Comparison of ENCODE assay signal across 1 cellular context in the genomic region with DNA sequence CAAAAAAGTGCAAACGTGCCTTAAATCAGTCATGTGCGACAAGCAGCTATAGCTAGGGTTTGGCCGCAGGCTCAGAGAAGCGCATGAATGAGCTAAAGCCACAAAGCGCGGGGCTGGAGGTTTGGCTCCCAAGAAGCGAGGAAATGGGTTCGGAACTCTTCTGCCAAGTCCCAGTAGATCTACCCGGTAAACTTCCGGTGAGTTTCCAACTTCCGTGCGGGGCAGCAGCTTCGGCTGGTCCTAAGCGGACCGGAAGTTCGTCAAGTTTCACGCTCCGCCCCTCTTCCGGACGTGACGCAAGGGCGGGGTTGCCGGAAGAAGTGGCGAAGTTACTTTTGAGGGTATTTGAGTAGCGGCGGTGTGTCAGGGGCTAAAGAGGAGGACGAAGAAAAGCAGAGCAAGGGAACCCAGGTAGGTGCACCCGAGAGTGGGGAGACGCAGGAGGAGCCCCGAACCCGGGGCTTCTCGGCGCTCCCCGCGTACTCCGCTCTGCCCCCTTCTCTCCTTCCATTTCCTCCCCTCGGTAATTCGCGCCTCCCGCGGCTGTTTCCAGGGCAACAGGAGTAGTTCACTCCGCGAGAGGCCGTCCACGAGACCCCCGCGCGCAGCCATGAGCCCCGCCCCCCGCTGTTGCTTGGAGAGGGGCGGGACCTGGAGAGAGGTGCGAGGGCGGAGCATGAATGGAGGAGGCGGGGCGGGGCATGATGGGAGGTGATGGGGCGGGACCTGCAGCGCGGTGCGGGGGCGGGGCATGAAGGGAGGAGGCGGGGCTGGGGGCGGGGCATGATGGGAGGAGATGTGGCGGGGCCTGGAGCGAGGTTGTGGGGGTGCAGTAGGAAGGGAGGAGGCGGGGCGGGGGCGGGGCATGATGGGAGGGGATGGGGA.
TF ChIP-seq lines count a peak whose summit lies in the region.

A gene (plus strand): TSS at position 292 of the 885 bp plus-strand sequence. CDS start 1,149 bp downstream, outside the sequence.

TF ChIP-seq in HEK293, 187 proteins besides CTCF, POLR2A, EP300 and RAD21 (continued from another document and continues in another):
- TF ChIP-seq, protein P1, sequence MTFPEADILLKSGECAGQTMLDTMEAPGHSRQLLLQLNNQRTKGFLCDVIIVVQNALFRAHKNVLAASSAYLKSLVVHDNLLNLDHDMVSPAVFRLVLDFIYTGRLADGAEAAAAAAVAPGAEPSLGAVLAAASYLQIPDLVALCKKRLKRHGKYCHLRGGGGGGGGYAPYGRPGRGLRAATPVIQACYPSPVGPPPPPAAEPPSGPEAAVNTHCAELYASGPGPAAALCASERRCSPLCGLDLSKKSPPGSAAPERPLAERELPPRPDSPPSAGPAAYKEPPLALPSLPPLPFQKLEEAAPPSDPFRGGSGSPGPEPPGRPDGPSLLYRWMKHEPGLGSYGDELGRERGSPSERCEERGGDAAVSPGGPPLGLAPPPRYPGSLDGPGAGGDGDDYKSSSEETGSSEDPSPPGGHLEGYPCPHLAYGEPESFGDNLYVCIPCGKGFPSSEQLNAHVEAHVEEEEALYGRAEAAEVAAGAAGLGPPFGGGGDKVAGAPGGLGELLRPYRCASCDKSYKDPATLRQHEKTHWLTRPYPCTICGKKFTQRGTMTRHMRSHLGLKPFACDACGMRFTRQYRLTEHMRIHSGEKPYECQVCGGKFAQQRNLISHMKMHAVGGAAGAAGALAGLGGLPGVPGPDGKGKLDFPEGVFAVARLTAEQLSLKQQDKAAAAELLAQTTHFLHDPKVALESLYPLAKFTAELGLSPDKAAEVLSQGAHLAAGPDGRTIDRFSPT (tag by site-specific recombination; IDR thresholded peaks at IDR 0.05), result no peak
- peak; percentile 72 for TF ChIP-seq ZNF558 (tag by site-specific recombination; IDR thresholded peaks at IDR 0.05)
- TF ChIP-seq GFI1B (tag by site-specific recombination; IDR thresholded peaks at IDR 0.05), result no peak
- TF ChIP-seq SP2 (tag by site-specific recombination; IDR thresholded peaks at IDR 0.05), result peak; percentile 87
- no peak for TF ChIP-seq ZNF350 (tag by site-specific recombination; IDR thresholded peaks at IDR 0.05)
- peak; percentile 75; the same call in 1 of the 2 replicates for TF ChIP-seq GLI4 (tag by site-specific recombination; IDR thresholded peaks at IDR 0.05)
- no peak for TF ChIP-seq ZNF658 (tag by site-specific recombination; IDR thresholded peaks at IDR 0.05)
- 0 out of 2 replicates have a peak, but pooled peaks have one; percentile 66 for TF ChIP-seq REPIN1 (tag by site-specific recombination; IDR thresholded peaks at IDR 0.05; ENCODE audit: low read depth)
- peak; percentile 86 for TF ChIP-seq ZNF501 (tag by site-specific recombination; IDR thresholded peaks at IDR 0.05)
- TF ChIP-seq ZNF169 (tag by site-specific recombination; IDR thresholded peaks at IDR 0.05), result no peak
- TF ChIP-seq ZNF626 (tag by site-specific recombination; IDR thresholded peaks at IDR 0.05), result no peak
- no peak for TF ChIP-seq ZNF175 (tag by site-specific recombination; IDR thresholded peaks at IDR 0.05)
- peak; percentile 75 for TF ChIP-seq ZNF785 (tag by site-specific recombination; IDR thresholded peaks at IDR 0.05)
- no peak for TF ChIP-seq ZNF266 (tag by site-specific recombination; IDR thresholded peaks at IDR 0.05; ENCODE audit: low read depth)
- TF ChIP-seq ZBTB17 (tag by site-specific recombination; IDR thresholded peaks at IDR 0.05), result peak; percentile 86
- TF ChIP-seq ZNF366 (tag by site-specific recombination; conservative IDR thresholded peaks at IDR 0.05), result peak; percentile 68
- peak; percentile 64; the same call in 1 of the 2 replicates for TF ChIP-seq ZNF394 (tag by site-specific recombination; IDR thresholded peaks at IDR 0.05; ENCODE audit: borderline replicate concordance)
- TF ChIP-seq, protein P2, sequence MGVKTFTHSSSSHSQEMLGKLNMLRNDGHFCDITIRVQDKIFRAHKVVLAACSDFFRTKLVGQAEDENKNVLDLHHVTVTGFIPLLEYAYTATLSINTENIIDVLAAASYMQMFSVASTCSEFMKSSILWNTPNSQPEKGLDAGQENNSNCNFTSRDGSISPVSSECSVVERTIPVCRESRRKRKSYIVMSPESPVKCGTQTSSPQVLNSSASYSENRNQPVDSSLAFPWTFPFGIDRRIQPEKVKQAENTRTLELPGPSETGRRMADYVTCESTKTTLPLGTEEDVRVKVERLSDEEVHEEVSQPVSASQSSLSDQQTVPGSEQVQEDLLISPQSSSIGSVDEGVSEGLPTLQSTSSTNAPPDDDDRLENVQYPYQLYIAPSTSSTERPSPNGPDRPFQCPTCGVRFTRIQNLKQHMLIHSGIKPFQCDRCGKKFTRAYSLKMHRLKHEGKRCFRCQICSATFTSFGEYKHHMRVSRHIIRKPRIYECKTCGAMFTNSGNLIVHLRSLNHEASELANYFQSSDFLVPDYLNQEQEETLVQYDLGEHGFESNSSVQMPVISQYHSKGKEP (tag by site-specific recombination; IDR thresholded peaks at IDR 0.05), result no peak; the same call in 1 of the 2 replicates
- TF ChIP-seq ZNF114 (tag by site-specific recombination; IDR thresholded peaks at IDR 0.05), result no peak
- TF ChIP-seq ZNF660 (tag by site-specific recombination; IDR thresholded peaks at IDR 0.05), result peak; percentile 99
- no peak for TF ChIP-seq OVOL3 (tag by site-specific recombination; IDR thresholded peaks at IDR 0.05)
- peak; percentile 96 for TF ChIP-seq KLF9 (tag by site-specific recombination; IDR thresholded peaks at IDR 0.05; ENCODE audit: low read depth)
- TF ChIP-seq, protein P3, sequence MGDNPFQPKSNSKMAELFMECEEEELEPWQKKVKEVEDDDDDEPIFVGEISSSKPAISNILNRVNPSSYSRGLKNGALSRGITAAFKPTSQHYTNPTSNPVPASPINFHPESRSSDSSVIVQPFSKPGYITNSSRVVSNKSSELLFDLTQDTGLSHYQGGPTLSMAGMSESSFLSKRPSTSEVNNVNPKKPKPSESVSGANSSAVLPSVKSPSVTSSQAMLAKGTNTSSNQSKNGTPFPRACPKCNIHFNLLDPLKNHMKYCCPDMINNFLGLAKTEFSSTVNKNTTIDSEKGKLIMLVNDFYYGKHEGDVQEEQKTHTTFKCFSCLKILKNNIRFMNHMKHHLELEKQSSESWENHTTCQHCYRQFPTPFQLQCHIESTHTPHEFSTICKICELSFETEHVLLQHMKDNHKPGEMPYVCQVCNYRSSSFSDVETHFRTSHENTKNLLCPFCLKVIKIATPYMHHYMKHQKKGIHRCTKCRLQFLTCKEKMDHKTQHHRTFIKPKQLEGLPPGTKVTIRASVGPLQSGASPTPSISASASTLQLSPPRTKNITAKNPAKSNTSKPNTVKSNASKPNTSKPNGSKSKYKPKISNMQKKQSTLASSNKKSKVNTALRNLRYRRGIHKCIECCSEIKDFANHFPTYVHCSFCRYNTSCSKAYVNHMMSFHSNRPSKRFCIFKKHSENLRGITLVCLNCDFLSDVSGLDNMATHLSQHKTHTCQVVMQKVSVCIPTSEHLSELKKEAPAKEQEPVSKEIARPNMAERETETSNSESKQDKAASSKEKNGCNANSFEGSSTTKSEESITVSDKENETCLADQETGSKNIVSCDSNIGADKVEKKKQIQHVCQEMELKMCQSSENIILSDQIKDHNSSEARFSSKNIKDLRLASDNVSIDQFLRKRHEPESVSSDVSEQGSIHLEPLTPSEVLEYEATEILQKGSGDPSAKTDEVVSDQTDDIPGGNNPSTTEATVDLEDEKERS (tag by site-specific recombination; IDR thresholded peaks at IDR 0.05), result peak; percentile 8; the same call in 1 of the 2 replicates
- no peak for TF ChIP-seq ZNF248 (tag by site-specific recombination; IDR thresholded peaks at IDR 0.05)
- TF ChIP-seq ZFP3 (tag by site-specific recombination; IDR thresholded peaks at IDR 0.05; ENCODE audit: low read depth), result no peak
- TF ChIP-seq, protein P4, sequence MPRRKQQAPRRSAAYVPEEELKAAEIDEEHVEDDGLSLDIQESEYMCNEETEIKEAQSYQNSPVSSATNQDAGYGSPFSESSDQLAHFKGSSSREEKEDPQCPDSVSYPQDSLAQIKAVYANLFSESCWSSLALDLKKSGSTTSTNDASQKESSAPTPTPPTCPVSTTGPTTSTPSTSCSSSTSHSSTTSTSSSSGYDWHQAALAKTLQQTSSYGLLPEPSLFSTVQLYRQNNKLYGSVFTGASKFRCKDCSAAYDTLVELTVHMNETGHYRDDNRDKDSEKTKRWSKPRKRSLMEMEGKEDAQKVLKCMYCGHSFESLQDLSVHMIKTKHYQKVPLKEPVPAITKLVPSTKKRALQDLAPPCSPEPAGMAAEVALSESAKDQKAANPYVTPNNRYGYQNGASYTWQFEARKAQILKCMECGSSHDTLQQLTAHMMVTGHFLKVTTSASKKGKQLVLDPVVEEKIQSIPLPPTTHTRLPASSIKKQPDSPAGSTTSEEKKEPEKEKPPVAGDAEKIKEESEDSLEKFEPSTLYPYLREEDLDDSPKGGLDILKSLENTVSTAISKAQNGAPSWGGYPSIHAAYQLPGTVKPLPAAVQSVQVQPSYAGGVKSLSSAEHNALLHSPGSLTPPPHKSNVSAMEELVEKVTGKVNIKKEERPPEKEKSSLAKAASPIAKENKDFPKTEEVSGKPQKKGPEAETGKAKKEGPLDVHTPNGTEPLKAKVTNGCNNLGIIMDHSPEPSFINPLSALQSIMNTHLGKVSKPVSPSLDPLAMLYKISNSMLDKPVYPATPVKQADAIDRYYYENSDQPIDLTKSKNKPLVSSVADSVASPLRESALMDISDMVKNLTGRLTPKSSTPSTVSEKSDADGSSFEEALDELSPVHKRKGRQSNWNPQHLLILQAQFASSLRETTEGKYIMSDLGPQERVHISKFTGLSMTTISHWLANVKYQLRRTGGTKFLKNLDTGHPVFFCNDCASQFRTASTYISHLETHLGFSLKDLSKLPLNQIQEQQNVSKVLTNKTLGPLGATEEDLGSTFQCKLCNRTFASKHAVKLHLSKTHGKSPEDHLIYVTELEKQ (tag by site-specific recombination; IDR thresholded peaks at IDR 0.05; ENCODE audit: borderline replicate concordance), result no peak
- no peak for TF ChIP-seq MEIS1 (CRISPR knock-in tag; IDR thresholded peaks at IDR 0.05; ENCODE audit: borderline replicate concordance)
- TF ChIP-seq SCRT1 (tag by site-specific recombination; IDR thresholded peaks at IDR 0.05; ENCODE audit: borderline replicate concordance), result no peak
- TF ChIP-seq ZNF335 (tag by site-specific recombination; conservative IDR thresholded peaks at IDR 0.05), result peak; percentile 89
- TF ChIP-seq ZNF292 (tag by site-specific recombination; IDR thresholded peaks at IDR 0.05; ENCODE audit: borderline replicate concordance, low read depth), result no peak
- TF ChIP-seq, protein P5, sequence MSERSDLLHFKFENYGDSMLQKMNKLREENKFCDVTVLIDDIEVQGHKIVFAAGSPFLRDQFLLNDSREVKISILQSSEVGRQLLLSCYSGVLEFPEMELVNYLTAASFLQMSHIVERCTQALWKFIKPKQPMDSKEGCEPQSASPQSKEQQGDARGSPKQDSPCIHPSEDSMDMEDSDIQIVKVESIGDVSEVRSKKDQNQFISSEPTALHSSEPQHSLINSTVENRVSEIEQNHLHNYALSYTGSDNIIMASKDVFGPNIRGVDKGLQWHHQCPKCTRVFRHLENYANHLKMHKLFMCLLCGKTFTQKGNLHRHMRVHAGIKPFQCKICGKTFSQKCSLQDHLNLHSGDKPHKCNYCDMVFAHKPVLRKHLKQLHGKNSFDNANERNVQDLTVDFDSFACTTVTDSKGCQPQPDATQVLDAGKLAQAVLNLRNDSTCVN (tag by site-specific recombination; optimal IDR thresholded peaks at IDR 0.05), result peak; percentile 55
- no peak for TF ChIP-seq ZNF184 (tag by site-specific recombination; IDR thresholded peaks at IDR 0.05)
- TF ChIP-seq, protein P6, sequence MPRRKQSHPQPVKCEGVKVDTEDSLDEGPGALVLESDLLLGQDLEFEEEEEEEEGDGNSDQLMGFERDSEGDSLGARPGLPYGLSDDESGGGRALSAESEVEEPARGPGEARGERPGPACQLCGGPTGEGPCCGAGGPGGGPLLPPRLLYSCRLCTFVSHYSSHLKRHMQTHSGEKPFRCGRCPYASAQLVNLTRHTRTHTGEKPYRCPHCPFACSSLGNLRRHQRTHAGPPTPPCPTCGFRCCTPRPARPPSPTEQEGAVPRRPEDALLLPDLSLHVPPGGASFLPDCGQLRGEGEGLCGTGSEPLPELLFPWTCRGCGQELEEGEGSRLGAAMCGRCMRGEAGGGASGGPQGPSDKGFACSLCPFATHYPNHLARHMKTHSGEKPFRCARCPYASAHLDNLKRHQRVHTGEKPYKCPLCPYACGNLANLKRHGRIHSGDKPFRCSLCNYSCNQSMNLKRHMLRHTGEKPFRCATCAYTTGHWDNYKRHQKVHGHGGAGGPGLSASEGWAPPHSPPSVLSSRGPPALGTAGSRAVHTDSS (tag by site-specific recombination; IDR thresholded peaks at IDR 0.05), result 0 out of 2 replicates have a peak, but pooled peaks have one; percentile 21
- no peak for TF ChIP-seq ZBTB7A (tag by site-specific recombination; IDR thresholded peaks at IDR 0.05; ENCODE audit: low read depth)
- TF ChIP-seq ZNF544 (tag by site-specific recombination; IDR thresholded peaks at IDR 0.05), result no peak
- TF ChIP-seq ZNF777 (tag by site-specific recombination; IDR thresholded peaks at IDR 0.05; ENCODE audit: borderline replicate concordance), result no peak
- peak; percentile 93 for TF ChIP-seq KLF8 (tag by site-specific recombination; IDR thresholded peaks at IDR 0.05)
- no peak for TF ChIP-seq ZNF549 (tag by site-specific recombination; IDR thresholded peaks at IDR 0.05)
- TF ChIP-seq ZNF830 (tag by site-specific recombination; IDR thresholded peaks at IDR 0.05; ENCODE audit: low read depth), result no peak
- peak; percentile 93 for TF ChIP-seq SCRT2 (tag by site-specific recombination; IDR thresholded peaks at IDR 0.05)
- TF ChIP-seq, protein P7, sequence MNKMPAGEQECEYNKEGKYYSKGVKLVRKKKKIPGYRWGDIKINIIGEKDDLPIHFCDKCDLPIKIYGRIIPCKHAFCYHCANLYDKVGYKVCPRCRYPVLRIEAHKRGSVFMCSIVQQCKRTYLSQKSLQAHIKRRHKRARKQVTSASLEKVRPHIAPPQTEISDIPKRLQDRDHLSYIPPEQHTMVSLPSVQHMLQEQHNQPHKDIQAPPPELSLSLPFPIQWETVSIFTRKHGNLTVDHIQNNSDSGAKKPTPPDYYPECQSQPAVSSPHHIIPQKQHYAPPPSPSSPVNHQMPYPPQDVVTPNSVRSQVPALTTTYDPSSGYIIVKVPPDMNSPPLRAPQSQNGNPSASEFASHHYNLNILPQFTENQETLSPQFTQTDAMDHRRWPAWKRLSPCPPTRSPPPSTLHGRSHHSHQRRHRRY (tag by site-specific recombination; IDR thresholded peaks at IDR 0.05), result no peak
- TF ChIP-seq GLI2 (tag by site-specific recombination; IDR thresholded peaks at IDR 0.05; ENCODE audit: borderline replicate concordance, low read depth), result no peak
- TF ChIP-seq, protein P8, sequence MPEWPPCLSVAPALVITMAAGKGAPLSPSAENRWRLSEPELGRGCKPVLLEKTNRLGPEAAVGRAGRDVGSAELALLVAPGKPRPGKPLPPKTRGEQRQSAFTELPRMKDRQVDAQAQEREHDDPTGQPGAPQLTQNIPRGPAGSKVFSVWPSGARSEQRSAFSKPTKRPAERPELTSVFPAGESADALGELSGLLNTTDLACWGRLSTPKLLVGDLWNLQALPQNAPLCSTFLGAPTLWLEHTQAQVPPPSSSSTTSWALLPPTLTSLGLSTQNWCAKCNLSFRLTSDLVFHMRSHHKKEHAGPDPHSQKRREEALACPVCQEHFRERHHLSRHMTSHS (tag by site-specific recombination; IDR thresholded peaks at IDR 0.05), result no peak
